17 cellular contexts compared by ENCODE assay signal in the genomic region with DNA sequence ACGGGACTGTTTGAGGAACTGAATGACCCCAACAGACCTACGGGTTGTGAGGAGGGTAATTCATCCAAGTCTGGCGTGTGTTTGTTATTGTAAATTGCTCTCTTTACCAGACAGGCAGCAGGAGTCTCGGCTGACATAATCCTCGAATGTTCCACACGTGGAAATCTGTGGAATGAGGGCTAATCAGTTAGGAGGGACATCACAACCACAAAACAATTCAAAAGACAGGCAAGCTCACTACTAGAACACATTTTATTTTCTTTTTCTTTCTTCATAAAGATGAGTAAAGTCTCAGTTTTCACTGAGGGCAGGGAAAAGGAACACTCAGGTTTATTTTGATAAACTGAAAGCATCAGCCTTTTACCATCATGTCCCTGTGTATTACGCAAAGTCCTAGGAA.
"Had no signal": no experiment of that assay in that cellular context is flagged by ENCODE, and none has a peak within 500 bp of the region (broad histone marks: within the 10 kb centered on the region; RNA-seq: fewer than 3 reads in every experiment).

No MANE protein-coding gene starts in this region.

- H3K36me3 ChIP-seq: left lung, pancreas, tibial artery, uterus, WERI-Rb-1 had no signal

- H3K4me1 ChIP-seq: left lung, pancreas, tibial artery, uterus had no signal

- H3K27ac ChIP-seq: left lung, pancreas, tibial artery, uterus, WERI-Rb-1 had no signal

- H3K4me3 ChIP-seq: left lung, mucosa of descending colon, pancreas, tibial artery, uterus had no signal

- DNase-seq: activated CD4-positive, alpha-beta memory T cell treated with anti-CD3 and anti-CD28 coated beads for 36 hours; activated effector memory CD4-positive, alpha-beta T cell treated with Interleukin-2 at 50 U/mL for 16 hours; activated T-cell treated with anti-CD3 and anti-CD28 coated beads, Interleukin-2, amount 50 U/mL, for 24 hours; amygdala; central memory CD4-positive, alpha-beta T cell; cortex of kidney; effector CD8-positive, alpha-beta T cell; left lung; mucosa of descending colon; naive thymus-derived CD4-positive, alpha-beta T cell; pancreas; stimulated activated CD4-positive, alpha-beta T cell treated with anti-CD3 and anti-CD28 coated beads, Interleukin-4, amount 100 ng/mL, for 1 hour; stimulated activated naive CD4-positive, alpha-beta T cell; T-helper 17 cell; tibial artery; uterus; WERI-Rb-1 had no signal

- H3K27me3 ChIP-seq: left lung, pancreas, uterus had no signal

- ATAC-seq: left lung; mucosa of descending colon; naive thymus-derived CD4-positive, alpha-beta T cell; pancreas; T-helper 17 cell had no signal
